ENCODE assay signal across 21 cellular contexts in the genomic region with DNA sequence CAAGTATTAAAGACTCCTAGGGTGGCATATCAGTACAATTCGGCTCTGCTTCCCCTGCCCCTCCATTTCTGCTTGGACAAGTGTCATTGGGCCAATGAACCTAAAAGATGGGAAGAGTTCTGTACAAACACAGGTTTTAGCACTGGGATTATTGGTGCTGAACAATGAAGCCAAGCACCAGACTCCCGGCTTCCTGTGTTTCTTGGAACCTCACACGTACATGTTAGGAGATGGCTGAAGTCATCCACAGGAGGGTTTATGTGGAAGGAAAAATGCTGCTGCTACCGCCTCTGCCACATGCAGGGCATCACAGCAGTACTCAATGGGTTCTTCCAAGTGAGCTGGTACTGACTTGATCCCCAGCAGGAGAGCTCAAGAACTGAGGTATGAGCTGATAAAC.
"Had no signal": no experiment of that assay in that cellular context is flagged by ENCODE, and none has a peak within 500 bp of the region (broad histone marks: within the 10 kb centered on the region; RNA-seq: fewer than 3 reads in every experiment).

No MANE protein-coding gene starts in this region.

- H3K9me3 ChIP-seq: MG63 had no signal

- DNase-seq: IMR-90, Karpas-422, KG1, MG63, NCI-H1092, NCI-H1105 treated with DMSO at 0.1 percent for 48 hours, NCI-H1417 treated with DMSO at 0.1 percent for 48 hours, NCI-H187, NCI-H2029, NCI-H2081 treated with DMSO at 0.1 percent for 48 hours, NCI-H2171, NCI-H226, NCI-H446, NCI-H510A, NCI-H524 treated with DMSO at 0.1 percent for 48 hours, NCI-H69, NCI-H774, SHP77 had no signal

- H3K27me3 ChIP-seq: MG63 had no signal

- H3K36me3 ChIP-seq: MG63 had no signal

- H3K4me3 ChIP-seq: MG63 had no signal

- H3K27ac ChIP-seq: RWPE1 had no signal

- ATAC-seq: Panc1, SK-N-SH treated with all-trans-retinoic acid at 6 μM for 48 hours had no signal
